Comparison of ENCODE assay signal across 21 cellular contexts in the genomic region with DNA sequence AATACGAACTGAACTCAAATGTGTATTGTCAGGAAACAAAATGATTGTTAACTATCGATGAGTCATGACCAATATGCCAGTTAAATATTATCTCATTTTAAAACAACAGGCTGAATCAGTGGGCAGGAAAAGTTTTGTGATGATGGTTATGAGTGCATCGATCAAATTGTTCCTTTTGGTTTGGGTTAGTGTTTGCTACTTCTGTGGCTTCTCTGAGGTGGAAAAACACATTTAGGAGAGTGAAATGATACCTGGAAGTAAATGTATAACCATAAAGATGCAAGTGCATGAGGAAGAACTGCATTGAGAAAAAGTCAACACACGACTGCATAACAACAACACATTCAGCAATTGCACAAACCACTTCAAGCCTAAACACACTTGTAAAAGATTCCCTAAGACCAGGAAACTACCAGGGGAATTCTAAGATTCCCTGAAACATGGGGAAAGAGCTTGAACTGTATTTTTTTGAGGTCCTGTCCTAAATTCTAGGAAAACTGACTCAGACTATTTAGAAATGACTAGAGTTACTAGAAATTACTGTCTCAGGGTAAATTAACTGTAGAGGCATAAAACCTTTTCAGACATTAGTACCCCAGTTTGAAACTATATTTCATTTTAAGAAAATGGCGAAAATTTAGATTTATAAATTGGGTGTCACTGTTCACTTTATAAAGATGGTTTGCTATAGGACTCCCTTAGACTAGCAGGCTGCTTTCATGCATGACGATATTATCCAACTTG. TPM values are rescaled to one million over a fixed set of nuclear protein-coding genes. Genes with fewer than 3 reads are reported as not detected.
DNase-seq lines count a peak whose midpoint lies in the region; ATAC-seq, FAIRE-seq and TF ChIP-seq lines count a peak whose summit lies in the region.
"Had no signal": no experiment of that assay in that cellular context is flagged by ENCODE, and none has a peak within 500 bp of the region (broad histone marks: within the 10 kb centered on the region; RNA-seq: fewer than 3 reads in every experiment).

No MANE protein-coding gene starts in this region.

- peak; percentile 43 for ATAC-seq in HG02678 (IDR thresholded peaks at IDR 0.05; ENCODE audit: unreplicated experiment)
- ATAC-seq in stimulated activated naive CD8-positive, alpha-beta T cell treated with anti-CD3 and anti-CD28 coated beads, Interleukin-15, Interleukin-2, amounts not matched to agents 100 U/mL and 50 U/mL, for 24 hours, result peak; percentile 77
- ATAC-seq: body of pancreas, left lobe of liver, right cardiac atrium had no signal

- H3K9ac ChIP-seq in kidney (ENCODE audit: low read length in 2 of 2), result no peak overlapping the region

- H3K27me3 Mint-ChIP-seq in activated T-cell treated with anti-CD3 and anti-CD28 coated beads, Interleukin-2, amount 50 U/mL, for 24 hours, result no peaks in the 10 kb centered on the region
- H3K27me3 Mint-ChIP-seq: activated naive CD8-positive, alpha-beta T cell; CD4-positive, alpha-beta memory T cell had no signal

- peaks cover 18% of the 10 kb centered on the region for H3K4me1 Mint-ChIP-seq in activated T-cell treated with anti-CD3 and anti-CD28 coated beads, Interleukin-2, amount 50 U/mL, for 24 hours (ENCODE audit: low read depth)

- H3K4me3 ChIP-seq in kidney (ENCODE audit: low read length in 2 of 2), result no peak overlapping the region
- H3K4me3 ChIP-seq: body of pancreas, colonic mucosa, upper lobe of left lung had no signal

- no peak for DNase-seq in activated T-cell treated with anti-CD3 and anti-CD28 coated beads, Interleukin-2, amount 50 U/mL, for 24 hours
- DNase-seq in activated T-cell treated with anti-CD3 and anti-CD28 coated beads for 4 hours (no peak), dermis blood vessel endothelial cell (peak; percentile 60), MV-4-11 (lab: John Stamatoyannopoulos, UW) (no peak), kidney (no peak), EL (no peak)
- no peak for DNase-seq in stimulated activated naive CD8-positive, alpha-beta T cell treated with anti-CD3 and anti-CD28 coated beads, Interleukin-15, Interleukin-2, amounts not matched to agents 100 U/mL and 50 U/mL, for 24 hours
- DNase-seq: activated CD8-positive, alpha-beta memory T cell treated with anti-CD3 and anti-CD28 coated beads, Interleukin-2, amount 50 U/mL, for 48 hours; body of pancreas; CD4-positive, alpha-beta memory T cell; colonic mucosa; HCEC 1CT; NCI-H1417; nucleus accumbens; right cardiac atrium; stimulated activated naive CD4-positive, alpha-beta T cell treated with Interleukin-2 at 50 U/mL for 16 hours; upper lobe of left lung had no signal

- intact Hi-C loops in kidney (cut with DNase I), result no loop called here

- H3K4me1 ChIP-seq in kidney (ENCODE audit: control insufficient read depth in 1 of 2, insufficient read depth in 1 of 2, low read depth in 1 of 2, low read length in 2 of 2), result no peaks in the 10 kb centered on the region
- H3K4me1 ChIP-seq: body of pancreas, colonic mucosa, upper lobe of left lung had no signal

- no peak overlapping the region for H3K27ac ChIP-seq in kidney (ENCODE audit: low read depth in 2 of 2, low read length in 2 of 2)
- H3K27ac ChIP-seq: body of pancreas, colonic mucosa, upper lobe of left lung had no signal

- no peak for TF ChIP-seq CTCF in kidney (IDR thresholded peaks at IDR 0.05; ENCODE audit: borderline replicate concordance, extremely low read depth, insufficient read depth)

- peaks cover 4% of the 10 kb centered on the region for H3K36me3 Mint-ChIP-seq in activated T-cell treated with anti-CD3 and anti-CD28 coated beads, Interleukin-2, amount 50 U/mL, for 24 hours (ENCODE audit: low read depth)

- H3K4me3 Mint-ChIP-seq in activated T-cell treated with anti-CD3 and anti-CD28 coated beads, Interleukin-2, amount 50 U/mL, for 24 hours, result peak overlapping the region; percentile 9
- H3K4me3 Mint-ChIP-seq: activated naive CD8-positive, alpha-beta T cell; CD4-positive, alpha-beta memory T cell had no signal

- no peaks in the 10 kb centered on the region for H3K36me3 ChIP-seq in kidney (ENCODE audit: control insufficient read depth in 1 of 2, insufficient read depth in 2 of 2, low read length in 2 of 2)
- H3K36me3 ChIP-seq: colonic mucosa, upper lobe of left lung had no signal

- no peaks in the 10 kb centered on the region for H3K9me3 Mint-ChIP-seq in activated T-cell treated with anti-CD3 and anti-CD28 coated beads, Interleukin-2, amount 50 U/mL, for 24 hours
- H3K9me3 Mint-ChIP-seq: CD4-positive, alpha-beta memory T cell had no signal

- H3K27ac Mint-ChIP-seq in activated T-cell treated with anti-CD3 and anti-CD28 coated beads, Interleukin-2, amount 50 U/mL, for 24 hours, result peak overlapping the region; percentile 91
- H3K27ac Mint-ChIP-seq: activated naive CD8-positive, alpha-beta T cell had no signal

- FAIRE-seq in kidney (lab: Jason Lieb, UNC), result no peak
- FAIRE-seq: frontal cortex had no signal

- no peaks in the 10 kb centered on the region for H3K9me3 ChIP-seq in kidney (ENCODE audit: control insufficient read depth in 1 of 2, low read length in 2 of 2)
- H3K9me3 ChIP-seq: body of pancreas, colonic mucosa, upper lobe of left lung had no signal

RNA-seq across cellular contexts. Expression of a gene that starts 44.8 kb away (rescaled TPM):
- total RNA-seq in dermis blood vessel endothelial cell (30.6 and 32.2 TPM in 2 replicates), kidney (27.3 TPM)
- 2.6 TPM for polyA plus RNA-seq in kidney (ENCODE audit: insufficient read depth, low read depth, low replicate concordance)
